In genomic region chr19:4678881-4679379, GRCh38 we compare ENCODE assay signal across 8 cellular contexts. TPM values are rescaled to one million over a fixed set of nuclear protein-coding genes. Genes with fewer than 3 reads are reported as not detected.
DNase-seq lines count a peak whose midpoint lies in the region; ATAC-seq and TF ChIP-seq lines count a peak whose summit lies in the region.

No MANE protein-coding gene starts in this region.

- no peak overlapping the region for H4K91ac ChIP-seq in H9 (ENCODE audit: insufficient read length, low read depth, low read length)

- peaks cover 3% of the 10 kb centered on the region; the same call in 1 of the 2 replicates for H3K4me1 ChIP-seq in H9 (ENCODE audit: insufficient read depth, low read length)

- peak overlapping the region; percentile 82 to 96 (median 86) for H3K27ac Mint-ChIP-seq in H9

- H3K9ac ChIP-seq in H9 (ENCODE audit: extremely low read depth, insufficient read length, low read length): no peak overlapping the region

- no peak for TF ChIP-seq CTCF in H9 (conservative IDR thresholded peaks at IDR 0.05)

- no peak overlapping the region for H3K27ac ChIP-seq in H9 (ENCODE audit: insufficient read length, low read depth, low read length)

- no peak overlapping the region for H3T11ph ChIP-seq in H9 (ENCODE audit: low read length)

- H2BK5ac ChIP-seq in H9 (ENCODE audit: insufficient read length, low read length): no peak overlapping the region

- H3K4me3 Mint-ChIP-seq in H9: peak overlapping the region in 1 of 2 experiments; percentile 60; a peak in 1 of 5 replicates

- H3K23ac ChIP-seq in H9 (ENCODE audit: insufficient read length, low read depth, low read length): no peak overlapping the region

- peaks cover 10 to 32% (median 14%) of the 10 kb centered on the region in 3 experiments; a peak in 6 of 7 replicates for H3K36me3 Mint-ChIP-seq in H9 (ENCODE audit: insufficient read depth in 1 of 3, low read depth in 3 of 3)

- no peaks in the 10 kb centered on the region for H3K79me2 ChIP-seq in H9 (ENCODE audit: insufficient read depth, low read length)

- H3K27me3 ChIP-seq in H9 (ENCODE audit: insufficient read depth, low read length): no peaks in the 10 kb centered on the region

- peaks cover 5 to 22% of the 10 kb centered on the region in 2 experiments for H3K4me1 Mint-ChIP-seq in H9

- H4K5ac ChIP-seq in H9 (ENCODE audit: insufficient read length, low read depth, low read length): no peak overlapping the region

- H4K8ac ChIP-seq in H9 (replicated peaks; ENCODE audit: insufficient read length, low read depth, low read length): no peak overlapping the region

- no peak overlapping the region for H2BK120ac ChIP-seq in H9 (ENCODE audit: low read depth, low read length, poor library complexity, severe bottlenecking)

- ATAC-seq in GM18517 (IDR thresholded peaks at IDR 0.05; ENCODE audit: unreplicated experiment): no peak

- H3K14ac ChIP-seq in H9 (ENCODE audit: insufficient read depth, low read length): no peak overlapping the region

- DNase-seq in AG08396 (ENCODE audit: low spot score): peak; percentile 43
- peak; percentile 98 for DNase-seq in H9
- peak; percentile 20 for DNase-seq in activated naive CD4-positive, alpha-beta T cell treated with anti-CD3 and anti-CD28 coated beads, Interleukin-2, amount 50 U/mL, for 16 hours
- DNase-seq in left kidney (ENCODE audit: low read depth, low spot score): peak; percentile 45
- DNase-seq in NCI-H1092 treated with DMSO at 0.1 percent for 48 hours (lab: John Stamatoyannopoulos, UW): no peak
- no peak for DNase-seq in foreskin melanocyte
- DNase-seq in NCI-H2107 (lab: John Stamatoyannopoulos, UW): no peak

- H3K18ac ChIP-seq in H9 (ENCODE audit: insufficient read length, low read depth, low read length): peak overlapping the region; percentile 17

- no peak overlapping the region for H2AFZ ChIP-seq in H9 (ENCODE audit: low read length)

- H3K79me1 ChIP-seq in H9 (ENCODE audit: insufficient read depth, low read depth, low read length, poor library complexity, severe bottlenecking): no peaks in the 10 kb centered on the region

- H3K9me3 Mint-ChIP-seq in H9: no peaks in the 10 kb centered on the region

- H2AK5ac ChIP-seq in H9 (ENCODE audit: insufficient read length, low read length): no peak overlapping the region

- H2BK15ac ChIP-seq in H9 (ENCODE audit: low read depth, low read length): no peak overlapping the region

- no peak overlapping the region for H3K4ac ChIP-seq in H9 (ENCODE audit: low read depth, low read length)

- no peak overlapping the region for H2BK12ac ChIP-seq in H9 (ENCODE audit: insufficient read length, low read depth, low read length)

- no peak overlapping the region for H3K56ac ChIP-seq in H9 (ENCODE audit: insufficient read length, low read depth, low read length)

- no peak overlapping the region for H2BK20ac ChIP-seq in H9 (ENCODE audit: low read depth, low read length, poor library complexity, severe bottlenecking)

- H3K4me2 ChIP-seq in H9 (ENCODE audit: insufficient read depth, insufficient read length, low read length): peak overlapping the region; percentile 23

- H4K20me1 ChIP-seq in H9 (ENCODE audit: control insufficient read depth, insufficient read depth, insufficient read length): no peaks in the 10 kb centered on the region

- WGBS in H9 (ENCODE audit: extremely low coverage, insufficient read length, low lambda C conversion rate): no CpG with 5 or more reads among the region's 20 CpGs

- H3K27me3 Mint-ChIP-seq in H9 (ENCODE audit: low read depth): no peaks in the 10 kb centered on the region

- no peaks in the 10 kb centered on the region for H3K9me3 ChIP-seq in H9 (ENCODE audit: control insufficient read depth, low read depth, low read length)

- H3K23me2 ChIP-seq in H9 (ENCODE audit: insufficient read length, low read depth, low read length, poor library complexity, severe bottlenecking): no peaks in the 10 kb centered on the region

RNA-seq across cellular contexts. Expression of gene MYDGF, which starts 8.8 kb away (rescaled TPM):
- 43.4 and 47.0 TPM in 2 replicates for total RNA-seq in H9 (2021)

RNA-seq across cellular contexts. Expression of gene TNFAIP8L1, which starts 39.6 kb away (rescaled TPM):
- total RNA-seq in H9 (2021): 3.5 and 4.2 TPM in 2 replicates

RNA-seq across cellular contexts. Expression of gene DPP9, which starts 44.7 kb away (rescaled TPM):
- 43.3 and 46.4 TPM in 2 replicates for total RNA-seq in H9 (2021)

Comparison
In these comparisons a context has a peak if more than half of its experiments do, and no peak if none do; other contexts are left out.
1. DNase-seq: peak in AG08396 (single experiment), H9 (single experiment), activated naive CD4-positive, alpha-beta T cell treated with anti-CD3 and anti-CD28 coated beads, Interleukin-2, amount 50 U/mL, for 16 hours (single experiment) and left kidney (single experiment); none in NCI-H1092 treated with DMSO at 0.1 percent for 48 hours (single experiment), foreskin melanocyte (single experiment) and NCI-H2107 (single experiment).